In the genomic region with DNA sequence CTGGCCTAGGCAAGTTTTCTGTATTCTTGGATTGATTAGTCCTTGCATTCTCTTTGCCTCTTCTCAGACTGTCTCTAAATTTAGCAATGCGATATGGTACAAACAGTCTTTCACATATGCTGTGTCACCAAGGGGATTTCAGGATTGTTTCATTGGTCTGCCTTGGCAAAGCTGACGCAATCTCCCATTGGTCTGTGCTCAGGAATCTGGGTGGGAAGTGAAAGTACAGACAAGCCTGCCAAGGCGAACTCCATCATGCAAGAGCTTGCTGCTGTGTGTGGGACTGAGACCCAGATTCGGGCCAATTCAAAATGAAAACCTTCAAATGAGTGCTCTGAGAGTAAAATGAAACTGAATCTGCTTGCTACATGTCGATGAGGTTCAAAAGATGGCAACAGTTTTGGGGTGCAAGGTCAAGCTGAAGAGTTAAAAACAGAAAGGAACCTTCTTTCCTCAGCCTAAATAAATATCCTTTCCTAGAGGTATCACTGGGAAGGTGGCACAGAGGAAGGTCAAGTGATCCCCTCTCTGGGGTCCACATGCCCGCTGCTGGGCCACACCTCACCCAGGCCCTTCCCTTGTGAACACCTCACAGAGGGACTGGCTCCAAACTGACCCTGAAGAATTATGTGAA, we compare ENCODE assay signal across 9 cellular contexts.
DNase-seq lines count a peak whose midpoint lies in the region; ATAC-seq and TF ChIP-seq lines count a peak whose summit lies in the region.
"Had no signal": no experiment of that assay in that cellular context is flagged by ENCODE, and none has a peak within 500 bp of the region (broad histone marks: within the 10 kb centered on the region; RNA-seq: fewer than 3 reads in every experiment).

No MANE protein-coding gene starts in this region.

- H3K27me3 ChIP-seq in skeletal muscle satellite cell (ENCODE audit: control insufficient read depth, insufficient read depth, low read length): no peaks in the 10 kb centered on the region
- H3K27me3 ChIP-seq: neutrophil had no signal

- peak overlapping the region; percentile 73 for H3K4me2 ChIP-seq in skeletal muscle satellite cell (ENCODE audit: low read length)

- POLR2A ChIA-PET in activated CD8-positive, alpha-beta T cell treated with anti-CD3 and anti-CD28 coated beads for 36 hours (lab: Charles Lee): interaction anchor here (0.6 kb wide), 1 partner anchor 44 kb away, joined by 3 read pairs; no protein-coding TSS in a partner anchor

- no peak for TF ChIP-seq CTCF in GM20000 (IDR thresholded peaks at IDR 0.05; ENCODE audit: extremely low read depth, missing control alignments)
- no peak for TF ChIP-seq CTCF in activated CD8-positive, alpha-beta T cell treated with anti-CD3 and anti-CD28 coated beads for 36 hours (IDR thresholded peaks at IDR 0.05)

- no peaks in the 10 kb centered on the region for H3K9me3 ChIP-seq in skeletal muscle satellite cell (replicated peaks; ENCODE audit: low read length)
- H3K9me3 ChIP-seq: neutrophil had no signal

- peaks cover 10% of the 10 kb centered on the region for H3K4me1 Mint-ChIP-seq in activated CD8-positive, alpha-beta T cell treated with anti-CD3 and anti-CD28 coated beads for 36 hours (ENCODE audit: low read depth)

- H3K9ac ChIP-seq in skeletal muscle satellite cell (ENCODE audit: low read depth, low read length): peak overlapping the region; percentile 85

- H3K4me3 ChIP-seq in skeletal muscle satellite cell (ENCODE audit: low read length): peak overlapping the region; percentile 40

- CTCF ChIA-PET in activated CD8-positive, alpha-beta T cell treated with anti-CD3 and anti-CD28 coated beads for 36 hours (lab: Charles Lee): interaction anchor here (1.0 kb wide), 1 partner anchor 117 kb away, joined by 3 read pairs; no protein-coding TSS in a partner anchor

- peaks cover 50% of the 10 kb centered on the region for H3K4me1 ChIP-seq in skeletal muscle satellite cell (ENCODE audit: control insufficient read depth, insufficient read depth, low read length)

- ATAC-seq in HG03521 (IDR thresholded peaks at IDR 0.05; ENCODE audit: unreplicated experiment): peak; percentile 78
- peak; percentile 81 for ATAC-seq in activated CD8-positive, alpha-beta T cell treated with anti-CD3 and anti-CD28 coated beads for 36 hours

- peak overlapping the region; percentile 8 for H3K4me3 Mint-ChIP-seq in activated CD8-positive, alpha-beta T cell treated with anti-CD3 and anti-CD28 coated beads for 36 hours

- H3K9me3 Mint-ChIP-seq in activated CD8-positive, alpha-beta T cell treated with anti-CD3 and anti-CD28 coated beads for 36 hours: no peaks in the 10 kb centered on the region

- DNase-seq in DMS 273 (lab: John Stamatoyannopoulos, UW; ENCODE audit: unreplicated experiment) (peak; percentile 83), GM20000 (ENCODE audit: low spot score) (peak; percentile 61), head of caudate nucleus (peak in 37 of 42 donors; percentile 7 to 86 (median 44)), DMS53 treated with DMSO at 0.1 percent for 48 hours (lab: John Stamatoyannopoulos, UW; ENCODE audit: unreplicated experiment) (no peak), epidermal melanocyte (ENCODE audit: insufficient read length, low spot score) (no peak)
- DNase-seq in activated CD8-positive, alpha-beta T cell treated with anti-CD3 and anti-CD28 coated beads for 36 hours: peak; percentile 55

- no peaks in the 10 kb centered on the region for H3K36me3 ChIP-seq in skeletal muscle satellite cell (ENCODE audit: insufficient read depth, low read length)
- H3K36me3 ChIP-seq: neutrophil had no signal

- no peaks in the 10 kb centered on the region for H3K36me3 Mint-ChIP-seq in activated CD8-positive, alpha-beta T cell treated with anti-CD3 and anti-CD28 coated beads for 36 hours (ENCODE audit: low read depth)

- H3K27ac Mint-ChIP-seq in activated CD8-positive, alpha-beta T cell treated with anti-CD3 and anti-CD28 coated beads for 36 hours: peak overlapping the region; percentile 82

- intact Hi-C loops in activated CD8-positive, alpha-beta T cell treated with anti-CD3 and anti-CD28 coated beads for 36 hours (cut with micrococcal nuclease): no loop called here
- intact Hi-C loops in head of caudate nucleus (cut with DNase I): no loop called here

- H3K27me3 Mint-ChIP-seq in activated CD8-positive, alpha-beta T cell treated with anti-CD3 and anti-CD28 coated beads for 36 hours: peaks cover 8% of the 10 kb centered on the region

Comparison
In these comparisons a context has a peak if more than half of its experiments do, and no peak if none do; other contexts are left out.
1. DNase-seq: peak in DMS 273 (single experiment), GM20000 (single experiment), activated CD8-positive, alpha-beta T cell treated with anti-CD3 and anti-CD28 coated beads for 36 hours (single experiment) and head of caudate nucleus (37 of 42); none in DMS53 treated with DMSO at 0.1 percent for 48 hours (single experiment) and epidermal melanocyte (single experiment).